In genomic region chr13:36354842-36355241, GRCh38 we compare ENCODE assay signal across 35 cellular contexts. TPM values are rescaled to one million over a fixed set of nuclear protein-coding genes. Genes with fewer than 3 reads are reported as not detected.
"Had no signal": no experiment of that assay in that cellular context is flagged by ENCODE, and none has a peak within 500 bp of the region (broad histone marks: within the 10 kb centered on the region; RNA-seq: fewer than 3 reads in every experiment).

No MANE protein-coding gene starts in this region.

- DNase-seq: activated B cell treated with CpG ODN at 0.5 μM for 24 hours; activated CD4-positive, alpha-beta memory T cell treated with anti-CD3 and anti-CD28 coated beads, Interleukin-2, amount 10 ng/mL, durations not matched to agents 7 days and 5 days; activated CD4-positive, alpha-beta T cell treated with anti-CD3 and anti-CD28 coated beads for 36 hours; activated CD4-positive, alpha-beta T cell treated with anti-CD3 and anti-CD28 coated beads, Interleukin-2, amount 10 ng/mL, durations not matched to agents 24 days and 14 days; activated CD4-positive, alpha-beta T cell treated with anti-CD3 and anti-CD28 coated beads, Interleukin-2, amount 50 U/mL, for 4 hours; activated CD4-positive, CD25-positive, alpha-beta regulatory T cell treated with anti-CD3 and anti-CD28 coated beads, Interleukin-2, amount 50 U/mL, for 72 hours; activated CD8-positive, alpha-beta memory T cell treated with anti-CD3 and anti-CD28 coated beads, Interleukin-2, amount 50 U/mL, for 48 hours; activated gamma-delta T cell; activated naive CD4-positive, alpha-beta T cell; activated naive CD4-positive, alpha-beta T cell treated with anti-CD3 and anti-CD28 coated beads, Interleukin-2, amount 10 ng/mL, durations not matched to agents 7 days and 5 days; activated naive CD8-positive, alpha-beta T cell treated with anti-CD3 and anti-CD28 coated beads, Interleukin-2, amount 10 ng/mL, durations not matched to agents 7 days and 5 days; activated T-cell treated with anti-CD3 and anti-CD28 coated beads for 4 hours; activated T-cell treated with anti-CD3 and anti-CD28 coated beads, Interleukin-2, amount 50 U/mL, for 24 hours; activated T-cell treated with anti-CD3 and anti-CD28 coated beads, Interleukin-2, amount 50 U/mL, for 72 hours; cortex of kidney; dermis blood vessel endothelial cell; effector CD4-positive, alpha-beta T cell; effector memory CD8-positive, alpha-beta T cell; esophagus squamous epithelium; foreskin melanocyte; T-helper 1 cell; T-helper 17 cell; T1000; WERI-Rb-1 had no signal

- ATAC-seq: activated CD4-positive, alpha-beta T cell treated with anti-CD3 and anti-CD28 coated beads for 36 hours; activated naive CD4-positive, alpha-beta T cell treated with anti-CD3 and anti-CD28 coated beads, Interleukin-2, amount 50 U/mL, for 72 hours; activated T-cell treated with anti-CD3 and anti-CD28 coated beads, Interleukin-2, amount 50 U/mL, for 72 hours; effector memory CD8-positive, alpha-beta T cell; gastroesophageal sphincter; T-helper 17 cell had no signal

- H3K36me3 Mint-ChIP-seq: activated naive CD4-positive, alpha-beta T cell treated with anti-CD3 and anti-CD28 coated beads, Interleukin-2, amount 10 ng/mL, durations not matched to agents 7 days and 5 days; activated naive CD4-positive, alpha-beta T cell treated with anti-CD3 and anti-CD28 coated beads, Interleukin-2, amount 50 U/mL, for 72 hours; activated naive CD8-positive, alpha-beta T cell treated with anti-CD3 and anti-CD28 coated beads, Interleukin-2, amount 10 ng/mL, durations not matched to agents 7 days and 5 days; brain had no signal

- H3K4me3 Mint-ChIP-seq: activated B cell treated with CpG ODN at 0.5 μM for 24 hours; activated CD4-positive, alpha-beta memory T cell treated with anti-CD3 and anti-CD28 coated beads, Interleukin-2, amount 10 ng/mL, durations not matched to agents 7 days and 5 days; activated CD4-positive, alpha-beta T cell treated with anti-CD3 and anti-CD28 coated beads for 36 hours; activated CD4-positive, alpha-beta T cell treated with anti-CD3 and anti-CD28 coated beads, Interleukin-2, amount 10 ng/mL, durations not matched to agents 24 days and 14 days; activated naive CD4-positive, alpha-beta T cell treated with anti-CD3 and anti-CD28 coated beads, Interleukin-2, amount 10 ng/mL, durations not matched to agents 7 days and 5 days; activated naive CD8-positive, alpha-beta T cell treated with anti-CD3 and anti-CD28 coated beads, Interleukin-2, amount 10 ng/mL, durations not matched to agents 7 days and 5 days; activated T-cell treated with anti-CD3 and anti-CD28 coated beads, Interleukin-2, amount 50 U/mL, for 24 hours; activated T-cell treated with anti-CD3 and anti-CD28 coated beads, Interleukin-2, amount 50 U/mL, for 72 hours; brain; central memory CD8-positive, alpha-beta T cell; effector memory CD8-positive, alpha-beta T cell; T-helper 17 cell; T-helper 2 cell treated with Interferon-gamma antibody and Interleukin-4, amounts not matched to agents 5 μg/mL and 100 μg/mL, for 36 hours had no signal

- H3K9me3 ChIP-seq: ascending aorta, breast epithelium, esophagus squamous epithelium, gastroesophageal sphincter had no signal

- H3K27ac ChIP-seq: ascending aorta, breast epithelium, epithelial cell of prostate, esophagus squamous epithelium, gastroesophageal sphincter, WERI-Rb-1 had no signal

- H3K9me3 Mint-ChIP-seq: activated B cell treated with CpG ODN at 0.5 μM for 24 hours; activated CD4-positive, alpha-beta memory T cell treated with anti-CD3 and anti-CD28 coated beads, Interleukin-2, amount 10 ng/mL, durations not matched to agents 7 days and 5 days; activated CD4-positive, alpha-beta T cell treated with anti-CD3 and anti-CD28 coated beads, Interleukin-2, amount 10 ng/mL, durations not matched to agents 24 days and 14 days; activated naive CD4-positive, alpha-beta T cell treated with anti-CD3 and anti-CD28 coated beads, Interleukin-2, amount 10 ng/mL, durations not matched to agents 7 days and 5 days; activated naive CD4-positive, alpha-beta T cell treated with anti-CD3 and anti-CD28 coated beads, Interleukin-2, amount 50 U/mL, for 72 hours; activated naive CD8-positive, alpha-beta T cell treated with anti-CD3 and anti-CD28 coated beads, Interleukin-2, amount 10 ng/mL, durations not matched to agents 7 days and 5 days; activated T-cell treated with anti-CD3 and anti-CD28 coated beads, Interleukin-2, amount 50 U/mL, for 24 hours; activated T-cell treated with anti-CD3 and anti-CD28 coated beads, Interleukin-2, amount 50 U/mL, for 72 hours; brain; central memory CD8-positive, alpha-beta T cell; effector memory CD8-positive, alpha-beta T cell; T-helper 2 cell treated with Interferon-gamma antibody and Interleukin-4, amounts not matched to agents 5 μg/mL and 100 μg/mL, for 36 hours had no signal

- H3K4me1 ChIP-seq: breast epithelium had no signal

- H3K27ac Mint-ChIP-seq: activated B cell treated with CpG ODN at 0.5 μM for 24 hours; activated CD4-positive, alpha-beta memory T cell treated with anti-CD3 and anti-CD28 coated beads, Interleukin-2, amount 10 ng/mL, durations not matched to agents 7 days and 5 days; activated CD4-positive, alpha-beta T cell treated with anti-CD3 and anti-CD28 coated beads for 36 hours; activated CD4-positive, alpha-beta T cell treated with anti-CD3 and anti-CD28 coated beads, Interleukin-2, amount 10 ng/mL, durations not matched to agents 24 days and 14 days; activated naive CD4-positive, alpha-beta T cell treated with anti-CD3 and anti-CD28 coated beads, Interleukin-2, amount 10 ng/mL, durations not matched to agents 7 days and 5 days; activated naive CD4-positive, alpha-beta T cell treated with anti-CD3 and anti-CD28 coated beads, Interleukin-2, amount 50 U/mL, for 72 hours; activated naive CD8-positive, alpha-beta T cell treated with anti-CD3 and anti-CD28 coated beads, Interleukin-2, amount 10 ng/mL, durations not matched to agents 7 days and 5 days; activated T-cell treated with anti-CD3 and anti-CD28 coated beads, Interleukin-2, amount 50 U/mL, for 24 hours; activated T-cell treated with anti-CD3 and anti-CD28 coated beads, Interleukin-2, amount 50 U/mL, for 72 hours; effector memory CD8-positive, alpha-beta T cell; T-helper 17 cell; T-helper 2 cell treated with Interferon-gamma antibody and Interleukin-4, amounts not matched to agents 5 μg/mL and 100 μg/mL, for 36 hours had no signal

- H3K4me3 ChIP-seq: ascending aorta, breast epithelium, esophagus squamous epithelium, gastroesophageal sphincter had no signal

- FAIRE-seq: colon, endometrium, endothelial cell of umbilical vein had no signal

- H3K27me3 ChIP-seq: ascending aorta, breast epithelium, esophagus squamous epithelium, gastroesophageal sphincter had no signal

- H3K4me1 Mint-ChIP-seq: activated B cell treated with CpG ODN at 0.5 μM for 24 hours; activated CD4-positive, alpha-beta T cell treated with anti-CD3 and anti-CD28 coated beads for 36 hours; activated naive CD4-positive, alpha-beta T cell treated with anti-CD3 and anti-CD28 coated beads, Interleukin-2, amount 10 ng/mL, durations not matched to agents 7 days and 5 days; activated naive CD8-positive, alpha-beta T cell treated with anti-CD3 and anti-CD28 coated beads, Interleukin-2, amount 10 ng/mL, durations not matched to agents 7 days and 5 days; central memory CD8-positive, alpha-beta T cell; T-helper 17 cell had no signal

- H3K36me3 ChIP-seq: ascending aorta, breast epithelium, esophagus squamous epithelium, gastroesophageal sphincter, WERI-Rb-1 had no signal

- H3K27me3 Mint-ChIP-seq: activated CD4-positive, alpha-beta memory T cell treated with anti-CD3 and anti-CD28 coated beads, Interleukin-2, amount 10 ng/mL, durations not matched to agents 7 days and 5 days; central memory CD8-positive, alpha-beta T cell; effector memory CD8-positive, alpha-beta T cell had no signal

RNA-seq across cellular contexts. Expression of gene CCDC169, which starts 57.2 kb away (rescaled TPM):
- total RNA-seq: activated naive CD8-positive, alpha-beta T cell treated with anti-CD3 and anti-CD28 coated beads, Interleukin-2, amount 10 ng/mL, durations not matched to agents 7 days and 5 days; T-helper 17 cell had no signal
